Comparison of ENCODE assay signal across 1 cellular context in the genomic region with DNA sequence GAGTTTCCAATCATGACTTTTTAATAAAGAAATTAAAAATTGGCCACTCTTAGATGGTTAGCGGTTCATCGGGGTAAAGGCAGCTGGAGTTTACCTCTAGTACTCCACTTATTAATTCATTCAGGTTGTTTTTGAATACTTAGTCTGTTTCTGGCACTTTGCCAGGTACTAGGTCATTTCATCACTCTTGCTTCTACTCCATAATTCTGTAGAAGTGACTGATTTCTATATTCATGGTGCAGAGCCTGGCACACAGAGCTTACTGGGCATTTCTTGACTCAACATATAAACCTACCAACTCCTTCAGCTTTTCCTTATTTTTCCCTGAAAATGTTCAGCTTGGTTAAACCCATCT.
TF ChIP-seq lines count a peak whose summit lies in the region.

No MANE protein-coding gene starts in this region.

TF ChIP-seq in K562, 482 proteins besides CTCF, POLR2A, EP300 and RAD21:
- TF ChIP-seq NFIC (IDR thresholded peaks at IDR 0.05) (peak; percentile 99), CBX5 (IDR thresholded peaks at IDR 0.05; ENCODE audit: borderline replicate concordance, low read depth) (no peak), GTF2F1 (IDR thresholded peaks at IDR 0.05; ENCODE audit: low read depth, low read length) (0 out of 2 replicates have a peak, but pooled peaks have one; percentile 8), SRSF1 (IDR thresholded peaks at IDR 0.05; ENCODE audit: low read depth, low read length) (no peak), MEF2D (tag; conservative IDR thresholded peaks at IDR 0.05; ENCODE audit: low read depth) (no peak), NFIX (CRISPR knock-in tag; IDR thresholded peaks at IDR 0.05; ENCODE audit: low read depth) (peak; percentile 98)
- TF ChIP-seq, protein P1, sequence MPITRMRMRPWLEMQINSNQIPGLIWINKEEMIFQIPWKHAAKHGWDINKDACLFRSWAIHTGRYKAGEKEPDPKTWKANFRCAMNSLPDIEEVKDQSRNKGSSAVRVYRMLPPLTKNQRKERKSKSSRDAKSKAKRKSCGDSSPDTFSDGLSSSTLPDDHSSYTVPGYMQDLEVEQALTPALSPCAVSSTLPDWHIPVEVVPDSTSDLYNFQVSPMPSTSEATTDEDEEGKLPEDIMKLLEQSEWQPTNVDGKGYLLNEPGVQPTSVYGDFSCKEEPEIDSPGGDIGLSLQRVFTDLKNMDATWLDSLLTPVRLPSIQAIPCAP (CRISPR knock-in tag; IDR thresholded peaks at IDR 0.05; ENCODE audit: borderline replicate concordance) = no peak
- TF ChIP-seq, protein P2, sequence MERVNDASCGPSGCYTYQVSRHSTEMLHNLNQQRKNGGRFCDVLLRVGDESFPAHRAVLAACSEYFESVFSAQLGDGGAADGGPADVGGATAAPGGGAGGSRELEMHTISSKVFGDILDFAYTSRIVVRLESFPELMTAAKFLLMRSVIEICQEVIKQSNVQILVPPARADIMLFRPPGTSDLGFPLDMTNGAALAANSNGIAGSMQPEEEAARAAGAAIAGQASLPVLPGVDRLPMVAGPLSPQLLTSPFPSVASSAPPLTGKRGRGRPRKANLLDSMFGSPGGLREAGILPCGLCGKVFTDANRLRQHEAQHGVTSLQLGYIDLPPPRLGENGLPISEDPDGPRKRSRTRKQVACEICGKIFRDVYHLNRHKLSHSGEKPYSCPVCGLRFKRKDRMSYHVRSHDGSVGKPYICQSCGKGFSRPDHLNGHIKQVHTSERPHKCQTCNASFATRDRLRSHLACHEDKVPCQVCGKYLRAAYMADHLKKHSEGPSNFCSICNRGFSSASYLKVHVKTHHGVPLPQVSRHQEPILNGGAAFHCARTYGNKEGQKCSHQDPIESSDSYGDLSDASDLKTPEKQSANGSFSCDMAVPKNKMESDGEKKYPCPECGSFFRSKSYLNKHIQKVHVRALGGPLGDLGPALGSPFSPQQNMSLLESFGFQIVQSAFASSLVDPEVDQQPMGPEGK (CRISPR knock-in tag; IDR thresholded peaks at IDR 0.05; ENCODE audit: borderline replicate concordance) = no peak
- TF ChIP-seq, protein P3, sequence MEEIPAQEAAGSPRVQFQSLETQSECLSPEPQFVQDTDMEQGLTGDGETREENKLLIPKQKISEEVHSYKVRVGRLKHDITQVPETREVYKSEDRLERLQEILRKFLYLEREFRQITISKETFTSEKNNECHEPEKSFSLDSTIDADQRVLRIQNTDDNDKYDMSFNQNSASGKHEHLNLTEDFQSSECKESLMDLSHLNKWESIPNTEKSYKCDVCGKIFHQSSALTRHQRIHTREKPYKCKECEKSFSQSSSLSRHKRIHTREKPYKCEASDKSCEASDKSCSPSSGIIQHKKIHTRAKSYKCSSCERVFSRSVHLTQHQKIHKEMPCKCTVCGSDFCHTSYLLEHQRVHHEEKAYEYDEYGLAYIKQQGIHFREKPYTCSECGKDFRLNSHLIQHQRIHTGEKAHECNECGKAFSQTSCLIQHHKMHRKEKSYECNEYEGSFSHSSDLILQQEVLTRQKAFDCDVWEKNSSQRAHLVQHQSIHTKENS (CRISPR knock-in tag; IDR thresholded peaks at IDR 0.05) = no peak
